Comparison of ENCODE assay signal across 10 cellular contexts in genomic region chr16:1078579-1079021, GRCh38. TPM values are rescaled to one million over a fixed set of nuclear protein-coding genes. Genes with fewer than 3 reads are reported as not detected.
DNase-seq lines count a peak whose midpoint lies in the region; ATAC-seq and TF ChIP-seq lines count a peak whose summit lies in the region.
"Had no signal": no experiment of that assay in that cellular context is flagged by ENCODE, and none has a peak within 500 bp of the region (broad histone marks: within the 10 kb centered on the region; RNA-seq: fewer than 3 reads in every experiment).

No MANE protein-coding gene starts in this region.

- H3K9ac ChIP-seq in neuronal stem cell (ENCODE audit: low read depth, low read length, poor library complexity), result peak overlapping the region; percentile 44

- no peak for ATAC-seq in GM18520 (IDR thresholded peaks at IDR 0.05; ENCODE audit: unreplicated experiment)
- ATAC-seq in HG03354 (IDR thresholded peaks at IDR 0.05; ENCODE audit: poor library complexity, severe bottlenecking, unreplicated experiment), result no peak
- no peak for ATAC-seq in GM18861 (IDR thresholded peaks at IDR 0.05; ENCODE audit: unreplicated experiment)

- intact Hi-C loops in breast epithelium (cut with DNase I; ENCODE audit: low total_unique reads), result no loop called here

- H3K4me1 ChIP-seq in breast epithelium, result no peaks in the 10 kb centered on the region
- H3K4me1 ChIP-seq in neuronal stem cell (ENCODE audit: control insufficient read depth in 2 of 2, insufficient read depth in 1 of 2, low read depth in 1 of 2, low read length in 2 of 2), result peaks cover 9 to 10% of the 10 kb centered on the region in 2 donors

- H3K14ac ChIP-seq in neuronal stem cell (ENCODE audit: low read length), result peak overlapping the region; percentile 38

- H2BK5ac ChIP-seq in neuronal stem cell (ENCODE audit: low read length), result no peak overlapping the region

- no peak overlapping the region for H4K91ac ChIP-seq in neuronal stem cell (ENCODE audit: low read depth, low read length, poor library complexity)

- peak overlapping the region; percentile 63 for H2BK12ac ChIP-seq in neuronal stem cell (ENCODE audit: low read length)

- DNase-seq in EL (peak; percentile 26), NCI-H2196 treated with DMSO at 0.1 percent for 48 hours (lab: John Stamatoyannopoulos, UW; ENCODE audit: unreplicated experiment) (peak; percentile 84), breast epithelium (ENCODE audit: low spot score in 2 of 2) (peak; percentile 65 to 82), neuronal stem cell (ENCODE audit: low spot score) (no peak)
- DNase-seq in activated T-cell treated with anti-CD3 and anti-CD28 coated beads, Interleukin-2, amount 50 U/mL, for 48 hours, result no peak
- DNase-seq: KBM-7; stimulated activated CD4-positive, alpha-beta T cell treated with anti-CD3 and anti-CD28 coated beads, Interleukin-1b, Interleukin-23, amount 100 ng/mL, for 48 hours had no signal

- peak overlapping the region; percentile 64 for H2BK15ac ChIP-seq in neuronal stem cell (ENCODE audit: low read length)

- H3K4ac ChIP-seq in neuronal stem cell (ENCODE audit: low read length), result peak overlapping the region; percentile 5

- peak overlapping the region; percentile 93 for H2AK5ac ChIP-seq in neuronal stem cell (ENCODE audit: low read depth, low read length)

- H3K27ac ChIP-seq in breast epithelium (no peak overlapping the region), neuronal stem cell (replicated peaks; ENCODE audit: low read length) (no peak overlapping the region)

- H3K18ac ChIP-seq in neuronal stem cell (ENCODE audit: low read length), result peak overlapping the region; percentile 85

- no peak for TF ChIP-seq CTCF in breast epithelium (IDR thresholded peaks at IDR 0.05)

- H3K9me3 ChIP-seq in breast epithelium (peaks cover 0 to 4% of the 10 kb centered on the region in 2 donors), neuronal stem cell (replicated peaks in 1 of 2; ENCODE audit: control insufficient read depth in 2 of 2, insufficient read depth in 1 of 2, low read depth in 1 of 2, low read length in 2 of 2) (no peaks in the 10 kb centered on the region)

- H3K36me3 ChIP-seq in breast epithelium (no peaks in the 10 kb centered on the region), neuronal stem cell (replicated peaks in 1 of 2; ENCODE audit: control insufficient read depth in 2 of 2, insufficient read depth in 2 of 2, low read length in 2 of 2) (no peaks in the 10 kb centered on the region)

- H3K27me3 ChIP-seq in breast epithelium, result peaks cover 5 to 95% of the 10 kb centered on the region in 2 donors
- H3K27me3 ChIP-seq in neuronal stem cell (ENCODE audit: control insufficient read depth in 3 of 3, insufficient read depth in 3 of 3, low read depth in 1 of 3, low read length in 3 of 3), result peaks cover 0 to 49% (median 3%) of the 10 kb centered on the region in 3 experiments

- H3K4me2 ChIP-seq in neuronal stem cell (ENCODE audit: insufficient read depth, low read length, poor library complexity, severe bottlenecking), result no peak overlapping the region

- TF ChIP-seq POLR2A in breast epithelium (IDR thresholded peaks at IDR 0.05), result no peak

- peak overlapping the region; percentile 18 for H2BK120ac ChIP-seq in neuronal stem cell (ENCODE audit: low read depth, low read length)

- no peak overlapping the region for H4K8ac ChIP-seq in neuronal stem cell (ENCODE audit: low read depth, low read length)

- H3K4me3 ChIP-seq in breast epithelium (no peak overlapping the region), neuronal stem cell (ENCODE audit: low read length in 2 of 2) (no peak overlapping the region)

- H2AFZ ChIP-seq in neuronal stem cell (ENCODE audit: low read length), result no peak overlapping the region

- WGBS in neuronal stem cell (ENCODE audit: extremely low coverage in 2 of 2, insufficient read length in 2 of 2, insufficient replicate concordance in 1 of 2), 2 donors, result no CpG with 5 or more reads among the region's 28 CpGs

- H3K79me1 ChIP-seq in neuronal stem cell (ENCODE audit: low read depth, low read length), result peaks cover 3% of the 10 kb centered on the region

- no peak overlapping the region for H3K23ac ChIP-seq in neuronal stem cell (ENCODE audit: low read depth, low read length, poor library complexity)

RNA-seq across cellular contexts. Expression of gene SSTR5, which starts 6.1 kb away (rescaled TPM):
- not detected for total RNA-seq in breast epithelium
- polyA plus RNA-seq in neuronal stem cell (2013, experiment 1 of 2), result not detected
- not detected for polyA plus RNA-seq in neuronal stem cell (2013, experiment 2 of 2)

RNA-seq across cellular contexts. Expression of gene C1QTNF8, which starts 17.4 kb away (rescaled TPM):
- total RNA-seq in breast epithelium, result not detected
- polyA plus RNA-seq in neuronal stem cell (2013, experiment 1 of 2), result not detected
- not detected for polyA plus RNA-seq in neuronal stem cell (2013, experiment 2 of 2)

Comparison
In these comparisons a context has a peak if more than half of its experiments do, and no peak if none do; other contexts are left out.
1. DNase-seq: peak in EL (single experiment), NCI-H2196 treated with DMSO at 0.1 percent for 48 hours (single experiment) and breast epithelium (2 of 2); none in neuronal stem cell (single experiment) and activated T-cell treated with anti-CD3 and anti-CD28 coated beads, Interleukin-2, amount 50 U/mL, for 48 hours (0 of 2).